8 cellular contexts compared by ENCODE assay signal in genomic region chr16:19389246-19389645, GRCh38. TPM values are rescaled to one million over a fixed set of nuclear protein-coding genes. Genes with fewer than 3 reads are reported as not detected.
A peak's percentile ranks its signal among the peaks of the same experiment; 100 is the strongest.
DNase-seq lines count a peak whose midpoint lies in the region; ATAC-seq and TF ChIP-seq lines count a peak whose summit lies in the region.

No MANE protein-coding gene starts in this region.

- H3K9me3 Mint-ChIP-seq in stimulated activated naive B cell treated with anti-CD40 and anti-IgM and Interleukin-4, amounts not matched to agents 10 μg/mL and 1 μg/mL and 100 μg/mL, for 72 hours = peaks cover 0 to 9% of the 10 kb centered on the region in 2 donors

- intact Hi-C loops in PC-3 (cut with micrococcal nuclease) = loop anchor here (1.0 kb wide), 1 partner anchor 113 kb away; no protein-coding TSS in a partner anchor

- H3K4me3 ChIP-seq in BE2C (ENCODE audit: low read depth, low read length) = no peak overlapping the region
- no peak overlapping the region for H3K4me3 ChIP-seq in HEK293 (ENCODE audit: low read depth, low read length)
- no peak overlapping the region for H3K4me3 ChIP-seq in PC-3 (ENCODE audit: low read length)
- no peak overlapping the region for H3K4me3 ChIP-seq in kidney epithelial cell (ENCODE audit: low read depth, low read length)

- 0 out of 2 replicates have a peak, but pooled peaks cover 4% of the 10 kb centered on the region for H3K27me3 ChIP-seq in BE2C
- H3K27me3 ChIP-seq in PC-3 (ENCODE audit: low read length) = no peaks in the 10 kb centered on the region
- no peaks in the 10 kb centered on the region for H3K27me3 ChIP-seq in kidney epithelial cell (ENCODE audit: control insufficient read depth, insufficient read depth, low read length)

- DNase-seq in BE2C = peak; percentile 42
- peak; percentile 49 for DNase-seq in PC-3
- DNase-seq in activated naive CD4-positive, alpha-beta T cell treated with anti-CD3 and anti-CD28 coated beads, Interleukin-2, amount 50 U/mL, for 16 hours = peak; percentile 17
- DNase-seq in kidney epithelial cell (ENCODE audit: low read depth) = no peak
- DNase-seq in stimulated activated naive B cell treated with anti-CD40 and anti-IgM and Interleukin-4, amounts not matched to agents 10 μg/mL and 1 μg/mL and 100 μg/mL, for 72 hours = peak; percentile 40

- H3K9me2 ChIP-seq in PC-3 (replicated peaks; ENCODE audit: low read length) = no peaks in the 10 kb centered on the region

- H3K27ac ChIP-seq in HEK293 (ENCODE audit: extremely low read depth, low read depth, low read length) = no peak overlapping the region
- H3K27ac ChIP-seq in PC-3 (ENCODE audit: low read length) = no peak overlapping the region

- TF ChIP-seq CTCF in BE2C (IDR thresholded peaks at IDR 0.05; ENCODE audit: low read depth, low read length) (peak; percentile 56), HEK293 (tag by site-specific recombination; IDR thresholded peaks at IDR 0.05) (peak; percentile 64), PC-3 (conservative IDR thresholded peaks at IDR 0.05; ENCODE audit: low read depth, low read length) (peak; percentile 71), kidney epithelial cell (IDR thresholded peaks at IDR 0.05; ENCODE audit: insufficient read depth, low read length, poor library complexity, severe bottlenecking) (peak; percentile 59)

- H3K36me3 Mint-ChIP-seq in stimulated activated naive B cell treated with anti-CD40 and anti-IgM and Interleukin-4, amounts not matched to agents 10 μg/mL and 1 μg/mL and 100 μg/mL, for 72 hours = no peaks in the 10 kb centered on the region

- no peaks in the 10 kb centered on the region for H3F3A ChIP-seq in PC-3 (ENCODE audit: low read length, unreplicated experiment)

- ATAC-seq in PC-3 (peak; percentile 67), GM21529 (IDR thresholded peaks at IDR 0.05; ENCODE audit: unreplicated experiment) (no peak), HG02763 (IDR thresholded peaks at IDR 0.05; ENCODE audit: unreplicated experiment) (no peak)
- peak; percentile 84 to 91 for ATAC-seq in stimulated activated naive B cell treated with anti-CD40 and anti-IgM and Interleukin-4, amounts not matched to agents 10 μg/mL and 1 μg/mL and 100 μg/mL, for 72 hours (replicated peaks)

- no peak overlapping the region for H3K4me3 Mint-ChIP-seq in stimulated activated naive B cell treated with anti-CD40 and anti-IgM and Interleukin-4, amounts not matched to agents 10 μg/mL and 1 μg/mL and 100 μg/mL, for 72 hours

- POLR2A ChIA-PET in HEK293 (lab: Yijun Ruan, JAX) = no interaction called here
- POLR2A ChIA-PET in PC-3 (lab: Charles Lee; ENCODE audit: unreplicated experiment) = no interaction called here

- no peaks in the 10 kb centered on the region for H4K20me1 ChIP-seq in PC-3 (ENCODE audit: low read length)

- no peak overlapping the region for H3K4me2 ChIP-seq in PC-3 (ENCODE audit: low read length)

- H3K27me3 Mint-ChIP-seq in stimulated activated naive B cell treated with anti-CD40 and anti-IgM and Interleukin-4, amounts not matched to agents 10 μg/mL and 1 μg/mL and 100 μg/mL, for 72 hours = peaks cover 33 to 69% of the 10 kb centered on the region in 2 donors

- H3K36me3 ChIP-seq in BE2C (no peaks in the 10 kb centered on the region), HEK293 (ENCODE audit: control insufficient read depth in 2 of 2, insufficient read depth in 1 of 2, low read length in 2 of 2) (no peaks in the 10 kb centered on the region), PC-3 (ENCODE audit: low read depth, low read length) (no peaks in the 10 kb centered on the region), kidney epithelial cell (ENCODE audit: control insufficient read depth, insufficient read depth, low read length) (no peaks in the 10 kb centered on the region)

- CTCF ChIA-PET in HEK293 (lab: Yijun Ruan, JAX) (interaction anchor here (0.5 to 3.9 kb wide), 25 partner anchors 8 to 587 kb away, joined by 3 to 49 read pairs (median 3); no protein-coding TSS in a partner anchor), PC-3 (lab: Charles Lee) (interaction anchor here (2.1 kb wide), 1 partner anchor 113 kb away, joined by 6 read pairs; no protein-coding TSS in a partner anchor)

- H3K9ac ChIP-seq in PC-3 (ENCODE audit: low read length) = no peak overlapping the region

- H3K27ac Mint-ChIP-seq in stimulated activated naive B cell treated with anti-CD40 and anti-IgM and Interleukin-4, amounts not matched to agents 10 μg/mL and 1 μg/mL and 100 μg/mL, for 72 hours = no peak overlapping the region

- BruUV-seq in PC-3 (replicated peaks; lab: Mats Ljungman, UMichigan) = no TSS peak

- no peaks in the 10 kb centered on the region for H3K4me1 ChIP-seq in BE2C
- peaks cover 3% of the 10 kb centered on the region for H3K4me1 ChIP-seq in HEK293 (ENCODE audit: control insufficient read depth, insufficient read depth, low read length)
- peaks cover 28% of the 10 kb centered on the region for H3K4me1 ChIP-seq in PC-3 (ENCODE audit: insufficient read depth, low read length)

- H3K79me2 ChIP-seq in PC-3 (ENCODE audit: low read length) = no peaks in the 10 kb centered on the region

- H3K9me3 ChIP-seq in BE2C (no peaks in the 10 kb centered on the region; the same call in 1 of the 2 replicates), HEK293 (ENCODE audit: control insufficient read depth, insufficient read depth, low read depth, low read length) (no peaks in the 10 kb centered on the region), PC-3 (ENCODE audit: low read length) (no peaks in the 10 kb centered on the region)

- H3K4me1 Mint-ChIP-seq in stimulated activated naive B cell treated with anti-CD40 and anti-IgM and Interleukin-4, amounts not matched to agents 10 μg/mL and 1 μg/mL and 100 μg/mL, for 72 hours = no peaks in the 10 kb centered on the region

- no peak overlapping the region for H2AFZ ChIP-seq in PC-3 (ENCODE audit: low read length)

TF ChIP-seq in HEK293, 187 proteins besides CTCF, POLR2A, EP300 and RAD21 (continues in another document):
- TF ChIP-seq, protein P1, sequence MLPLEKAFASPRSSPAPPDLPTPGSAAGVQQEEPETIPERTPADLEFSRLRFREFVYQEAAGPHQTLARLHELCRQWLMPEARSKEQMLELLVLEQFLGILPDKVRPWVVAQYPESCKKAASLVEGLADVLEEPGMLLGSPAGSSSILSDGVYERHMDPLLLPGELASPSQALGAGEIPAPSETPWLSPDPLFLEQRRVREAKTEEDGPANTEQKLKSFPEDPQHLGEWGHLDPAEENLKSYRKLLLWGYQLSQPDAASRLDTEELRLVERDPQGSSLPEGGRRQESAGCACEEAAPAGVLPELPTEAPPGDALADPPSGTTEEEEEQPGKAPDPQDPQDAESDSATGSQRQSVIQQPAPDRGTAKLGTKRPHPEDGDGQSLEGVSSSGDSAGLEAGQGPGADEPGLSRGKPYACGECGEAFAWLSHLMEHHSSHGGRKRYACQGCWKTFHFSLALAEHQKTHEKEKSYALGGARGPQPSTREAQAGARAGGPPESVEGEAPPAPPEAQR (tag by site-specific recombination; IDR thresholded peaks at IDR 0.05) = no peak
- TF ChIP-seq ZNF777 (tag by site-specific recombination; IDR thresholded peaks at IDR 0.05; ENCODE audit: borderline replicate concordance) = no peak
- TF ChIP-seq YY1 (tag by site-specific recombination; IDR thresholded peaks at IDR 0.05) = no peak
- no peak for TF ChIP-seq ZNF184 (tag by site-specific recombination; IDR thresholded peaks at IDR 0.05)
- TF ChIP-seq, protein P2, sequence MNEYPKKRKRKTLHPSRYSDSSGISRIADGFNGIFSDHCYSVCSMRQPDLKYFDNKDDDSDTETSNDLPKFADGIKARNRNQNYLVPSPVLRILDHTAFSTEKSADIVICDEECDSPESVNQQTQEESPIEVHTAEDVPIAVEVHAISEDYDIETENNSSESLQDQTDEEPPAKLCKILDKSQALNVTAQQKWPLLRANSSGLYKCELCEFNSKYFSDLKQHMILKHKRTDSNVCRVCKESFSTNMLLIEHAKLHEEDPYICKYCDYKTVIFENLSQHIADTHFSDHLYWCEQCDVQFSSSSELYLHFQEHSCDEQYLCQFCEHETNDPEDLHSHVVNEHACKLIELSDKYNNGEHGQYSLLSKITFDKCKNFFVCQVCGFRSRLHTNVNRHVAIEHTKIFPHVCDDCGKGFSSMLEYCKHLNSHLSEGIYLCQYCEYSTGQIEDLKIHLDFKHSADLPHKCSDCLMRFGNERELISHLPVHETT (tag by site-specific recombination; IDR thresholded peaks at IDR 0.05) = no peak
- TF ChIP-seq, protein P3, sequence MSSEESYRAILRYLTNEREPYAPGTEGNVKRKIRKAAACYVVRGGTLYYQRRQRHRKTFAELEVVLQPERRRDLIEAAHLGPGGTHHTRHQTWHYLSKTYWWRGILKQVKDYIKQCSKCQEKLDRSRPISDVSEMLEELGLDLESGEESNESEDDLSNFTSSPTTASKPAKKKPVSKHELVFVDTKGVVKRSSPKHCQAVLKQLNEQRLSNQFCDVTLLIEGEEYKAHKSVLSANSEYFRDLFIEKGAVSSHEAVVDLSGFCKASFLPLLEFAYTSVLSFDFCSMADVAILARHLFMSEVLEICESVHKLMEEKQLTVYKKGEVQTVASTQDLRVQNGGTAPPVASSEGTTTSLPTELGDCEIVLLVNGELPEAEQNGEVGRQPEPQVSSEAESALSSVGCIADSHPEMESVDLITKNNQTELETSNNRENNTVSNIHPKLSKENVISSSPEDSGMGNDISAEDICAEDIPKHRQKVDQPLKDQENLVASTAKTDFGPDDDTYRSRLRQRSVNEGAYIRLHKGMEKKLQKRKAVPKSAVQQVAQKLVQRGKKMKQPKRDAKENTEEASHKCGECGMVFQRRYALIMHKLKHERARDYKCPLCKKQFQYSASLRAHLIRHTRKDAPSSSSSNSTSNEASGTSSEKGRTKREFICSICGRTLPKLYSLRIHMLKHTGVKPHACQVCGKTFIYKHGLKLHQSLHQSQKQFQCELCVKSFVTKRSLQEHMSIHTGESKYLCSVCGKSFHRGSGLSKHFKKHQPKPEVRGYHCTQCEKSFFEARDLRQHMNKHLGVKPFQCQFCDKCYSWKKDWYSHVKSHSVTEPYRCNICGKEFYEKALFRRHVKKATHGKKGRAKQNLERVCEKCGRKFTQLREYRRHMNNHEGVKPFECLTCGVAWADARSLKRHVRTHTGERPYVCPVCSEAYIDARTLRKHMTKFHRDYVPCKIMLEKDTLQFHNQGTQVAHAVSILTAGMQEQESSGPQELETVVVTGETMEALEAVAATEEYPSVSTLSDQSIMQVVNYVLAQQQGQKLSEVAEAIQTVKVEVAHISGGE (tag by site-specific recombination; conservative IDR thresholded peaks at IDR 0.05; ENCODE audit: low read depth) = no peak
- 0 out of 2 replicates have a peak, but pooled peaks have one; percentile 14 for TF ChIP-seq ZFP69B (tag by site-specific recombination; IDR thresholded peaks at IDR 0.05)
- TF ChIP-seq ZNF510 (tag by site-specific recombination; IDR thresholded peaks at IDR 0.05; ENCODE audit: insufficient replicate concordance) = no peak
- no peak for TF ChIP-seq ZNF311 (tag by site-specific recombination; IDR thresholded peaks at IDR 0.05; ENCODE audit: borderline replicate concordance)
- no peak for TF ChIP-seq ZBTB7A (tag by site-specific recombination; IDR thresholded peaks at IDR 0.05; ENCODE audit: low read depth)

RNA-seq across cellular contexts. Expression of gene TMC5, which starts 28.4 kb away (rescaled TPM):
- not detected for polyA plus RNA-seq in BE2C (2012; ENCODE audit: insufficient read depth, insufficient read length, low read depth)
- total RNA-seq in PC-3 (2014; rRNA removed) (7.4 and 7.9 TPM in 2 replicates), kidney epithelial cell (0.33 and 0.48 TPM in 2 replicates)

Comparison
In these comparisons a context has a peak if more than half of its experiments do, and no peak if none do; other contexts are left out.
1. ATAC-seq: peak in PC-3 (single experiment) and stimulated activated naive B cell treated with anti-CD40 and anti-IgM and Interleukin-4, amounts not matched to agents 10 μg/mL and 1 μg/mL and 100 μg/mL, for 72 hours (2 of 2); none in GM21529 (single experiment) and HG02763 (single experiment).
2. Peak in every context shown above with its lines, with median percentiles within 50 percentile points of each other: CTCF ChIP-seq.